ENCODE assay signal across 1 cellular context in the genomic region with DNA sequence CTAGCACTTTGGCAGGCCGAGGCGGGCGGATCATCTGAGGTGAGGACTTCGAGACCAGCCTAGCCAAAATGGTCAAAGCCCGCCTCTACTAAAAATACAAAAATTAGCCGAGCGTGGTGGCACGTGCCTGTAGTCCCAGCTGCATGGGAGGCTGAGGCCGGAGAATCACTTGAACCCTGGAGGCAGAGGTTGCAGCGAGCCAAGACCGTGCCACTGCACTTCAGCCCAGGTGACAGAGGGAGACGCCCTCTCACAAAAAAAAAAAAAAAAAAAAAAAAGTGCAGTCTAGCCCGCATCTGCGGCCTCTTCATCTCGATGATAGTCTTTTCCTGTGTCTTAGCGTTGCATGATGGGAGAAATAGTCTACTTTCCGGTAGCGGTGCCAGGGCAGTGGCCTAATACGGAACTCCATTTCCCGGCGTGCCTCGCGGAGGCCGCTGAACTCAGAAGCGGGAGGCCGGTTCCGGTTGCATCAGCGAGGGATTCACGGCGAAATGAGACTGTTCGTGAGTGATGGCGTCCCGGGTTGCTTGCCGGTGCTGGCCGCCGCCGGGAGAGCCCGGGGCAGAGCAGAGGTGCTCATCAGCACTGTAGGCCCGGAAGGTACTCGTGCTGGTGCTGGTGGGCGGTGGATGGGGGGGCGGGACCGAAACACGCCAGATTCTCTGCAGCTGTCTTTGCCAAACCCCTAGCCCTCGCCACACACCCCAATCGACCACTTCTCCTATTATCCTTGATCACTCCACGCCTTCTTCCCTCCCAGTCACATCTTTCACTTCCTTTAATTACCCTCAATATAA.
A peak's percentile ranks its signal among the peaks of the same experiment; 100 is the strongest.
TF ChIP-seq lines count a peak whose summit lies in the region.

Gene MARS1 (plus strand): TSS at position 472 of the 800 bp plus-strand sequence. CDS start 23 bp downstream, at position 495.

TF ChIP-seq in K562, 482 proteins besides CTCF, POLR2A, EP300 and RAD21 (continued from another document and continues in another):
- TF ChIP-seq JUND (IDR thresholded peaks at IDR 0.05; ENCODE audit: borderline replicate concordance, low read depth, low read length) (peak; percentile 72; the same call in 1 of the 2 replicates), JUND (tag; IDR thresholded peaks at IDR 0.05; ENCODE audit: borderline replicate concordance, low read depth, low read length) (no peak; the same call in 2 of the 3 replicates), MAX (CRISPR knock-in tag; IDR thresholded peaks at IDR 0.05) (peak; percentile 64), PYGO2 (tag; IDR thresholded peaks at IDR 0.05) (no peak), DIDO1 (tag; IDR thresholded peaks at IDR 0.05; ENCODE audit: low read depth) (peak; percentile 57; the same call in 1 of the 2 replicates), KLF6 (CRISPR knock-in tag; IDR thresholded peaks at IDR 0.05; ENCODE audit: borderline replicate concordance) (peak; percentile 70; the same call in 1 of the 2 replicates), ZNF239 (CRISPR knock-in tag; IDR thresholded peaks at IDR 0.05) (no peak), STAT5A (IDR thresholded peaks at IDR 0.05; ENCODE audit: borderline replicate concordance, low read length) (peak; percentile 9; the same call in 1 of the 2 replicates), ARNT (IDR thresholded peaks at IDR 0.05) (peak; percentile 24 to 55; a peak in 1 of 4 replicates), ZBTB9 (CRISPR knock-in tag; IDR thresholded peaks at IDR 0.05) (0 out of 2 replicates have a peak, but pooled peaks have one; percentile 16), ZNF146 (CRISPR knock-in tag; IDR thresholded peaks at IDR 0.05; ENCODE audit: unreplicated experiment) (no peak), ZNF143 (CRISPR knock-in tag; IDR thresholded peaks at IDR 0.05) (peak; percentile 93), BHLHE40 (IDR thresholded peaks at IDR 0.05; ENCODE audit: low read length) (peak; percentile 72), NFIC (IDR thresholded peaks at IDR 0.05) (no peak), ZNF3 (CRISPR knock-in tag; IDR thresholded peaks at IDR 0.05) (no peak), TCF7L2 (IDR thresholded peaks at IDR 0.05; ENCODE audit: low read depth, low read length) (no peak), POLR2AphosphoS2 (IDR thresholded peaks at IDR 0.05; ENCODE audit: low read length) (no peak), CSDE1 (IDR thresholded peaks at IDR 0.05) (no peak), HCFC1 (IDR thresholded peaks at IDR 0.05; ENCODE audit: low read depth, low read length) (peak; percentile 97), RFX7 (CRISPR knock-in tag; IDR thresholded peaks at IDR 0.05) (no peak), USF2 (CRISPR knock-in tag; IDR thresholded peaks at IDR 0.05) (no peak), CREBBP (IDR thresholded peaks at IDR 0.05; ENCODE audit: low read depth, low read length) (no peak), TRIM24 (IDR thresholded peaks at IDR 0.05) (no peak), ZC3H11A (IDR thresholded peaks at IDR 0.05; ENCODE audit: low read depth, low read length) (no peak), KLF13 (tag; IDR thresholded peaks at IDR 0.05; ENCODE audit: borderline replicate concordance, low read depth) (no peak), SMARCB1 (IDR thresholded peaks at IDR 0.05; ENCODE audit: insufficient read length, low read depth) (no peak), ZNF449 (CRISPR knock-in tag; IDR thresholded peaks at IDR 0.05) (no peak), ZNF23 (CRISPR knock-in tag; IDR thresholded peaks at IDR 0.05) (no peak), ZKSCAN1 (IDR thresholded peaks at IDR 0.05; ENCODE audit: low read depth, low read length) (no peak; the same call in 1 of the 2 replicates), E2F6 (IDR thresholded peaks at IDR 0.05; ENCODE audit: borderline replicate concordance in 1 of 2, extremely low read depth in 1 of 2, insufficient read depth in 1 of 2, insufficient read length in 1 of 2, low read depth in 1 of 2, low read length in 1 of 2, poor library complexity in 1 of 2, severe bottlenecking in 1 of 2) (peak in 1 of 2 experiments; percentile 11), RFX5 (IDR thresholded peaks at IDR 0.05; ENCODE audit: low read depth, low read length) (no peak), SMC3 (conservative IDR thresholded peaks at IDR 0.05; ENCODE audit: insufficient read depth, low read depth, low read length) (no peak), CHD4 (IDR thresholded peaks at IDR 0.05; ENCODE audit: insufficient read depth, insufficient replicate concordance, low read depth, low read length, poor library complexity, severe bottlenecking) (no peak), SAP30 (IDR thresholded peaks at IDR 0.05; ENCODE audit: borderline replicate concordance, insufficient read depth, low read depth, low read length, poor library complexity, severe bottlenecking) (peak; percentile 84), ATF1 (CRISPR knock-in tag; IDR thresholded peaks at IDR 0.05) (no peak), ATF1 (tag; IDR thresholded peaks at IDR 0.05) (peak; percentile 79), SMAD4 (CRISPR knock-in tag; conservative IDR thresholded peaks at IDR 0.05) (no peak; the same call in 1 of the 2 replicates), MEIS2 (IDR thresholded peaks at IDR 0.05; ENCODE audit: partially characterized antibody) (no peak), ZNF764 (CRISPR knock-in tag; IDR thresholded peaks at IDR 0.05; ENCODE audit: low read depth) (no peak), PHF21A (IDR thresholded peaks at IDR 0.05; ENCODE audit: borderline replicate concordance, low read depth) (no peak), RBM34 (IDR thresholded peaks at IDR 0.05; ENCODE audit: borderline replicate concordance, insufficient read depth, low read length) (no peak), TSHZ1 (CRISPR knock-in tag; IDR thresholded peaks at IDR 0.05) (no peak)
- TF ChIP-seq, protein P1, sequence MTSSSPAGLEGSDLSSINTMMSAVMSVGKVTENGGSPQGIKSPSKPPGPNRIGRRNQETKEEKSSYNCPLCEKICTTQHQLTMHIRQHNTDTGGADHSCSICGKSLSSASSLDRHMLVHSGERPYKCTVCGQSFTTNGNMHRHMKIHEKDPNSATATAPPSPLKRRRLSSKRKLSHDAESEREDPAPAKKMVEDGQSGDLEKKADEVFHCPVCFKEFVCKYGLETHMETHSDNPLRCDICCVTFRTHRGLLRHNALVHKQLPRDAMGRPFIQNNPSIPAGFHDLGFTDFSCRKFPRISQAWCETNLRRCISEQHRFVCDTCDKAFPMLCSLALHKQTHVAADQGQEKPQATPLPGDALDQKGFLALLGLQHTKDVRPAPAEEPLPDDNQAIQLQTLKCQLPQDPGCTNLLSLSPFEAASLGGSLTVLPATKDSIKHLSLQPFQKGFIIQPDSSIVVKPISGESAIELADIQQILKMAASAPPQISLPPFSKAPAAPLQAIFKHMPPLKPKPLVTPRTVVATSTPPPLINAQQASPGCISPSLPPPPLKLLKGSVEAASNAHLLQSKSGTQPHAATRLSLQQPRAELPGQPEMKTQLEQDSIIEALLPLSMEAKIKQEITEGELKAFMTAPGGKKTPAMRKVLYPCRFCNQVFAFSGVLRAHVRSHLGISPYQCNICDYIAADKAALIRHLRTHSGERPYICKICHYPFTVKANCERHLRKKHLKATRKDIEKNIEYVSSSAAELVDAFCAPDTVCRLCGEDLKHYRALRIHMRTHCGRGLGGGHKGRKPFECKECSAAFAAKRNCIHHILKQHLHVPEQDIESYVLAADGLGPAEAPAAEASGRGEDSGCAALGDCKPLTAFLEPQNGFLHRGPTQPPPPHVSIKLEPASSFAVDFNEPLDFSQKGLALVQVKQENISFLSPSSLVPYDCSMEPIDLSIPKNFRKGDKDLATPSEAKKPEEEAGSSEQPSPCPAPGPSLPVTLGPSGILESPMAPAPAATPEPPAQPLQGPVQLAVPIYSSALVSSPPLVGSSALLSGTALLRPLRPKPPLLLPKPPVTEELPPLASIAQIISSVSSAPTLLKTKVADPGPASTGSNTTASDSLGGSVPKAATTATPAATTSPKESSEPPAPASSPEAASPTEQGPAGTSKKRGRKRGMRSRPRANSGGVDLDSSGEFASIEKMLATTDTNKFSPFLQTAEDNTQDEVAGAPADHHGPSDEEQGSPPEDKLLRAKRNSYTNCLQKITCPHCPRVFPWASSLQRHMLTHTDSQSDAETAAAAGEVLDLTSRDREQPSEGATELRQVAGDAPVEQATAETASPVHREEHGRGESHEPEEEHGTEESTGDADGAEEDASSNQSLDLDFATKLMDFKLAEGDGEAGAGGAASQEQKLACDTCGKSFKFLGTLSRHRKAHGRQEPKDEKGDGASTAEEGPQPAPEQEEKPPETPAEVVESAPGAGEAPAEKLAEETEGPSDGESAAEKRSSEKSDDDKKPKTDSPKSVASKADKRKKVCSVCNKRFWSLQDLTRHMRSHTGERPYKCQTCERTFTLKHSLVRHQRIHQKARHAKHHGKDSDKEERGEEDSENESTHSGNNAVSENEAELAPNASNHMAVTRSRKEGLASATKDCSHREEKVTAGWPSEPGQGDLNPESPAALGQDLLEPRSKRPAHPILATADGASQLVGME (CRISPR knock-in tag; IDR thresholded peaks at IDR 0.05) = no peak
- TF ChIP-seq, protein P2, sequence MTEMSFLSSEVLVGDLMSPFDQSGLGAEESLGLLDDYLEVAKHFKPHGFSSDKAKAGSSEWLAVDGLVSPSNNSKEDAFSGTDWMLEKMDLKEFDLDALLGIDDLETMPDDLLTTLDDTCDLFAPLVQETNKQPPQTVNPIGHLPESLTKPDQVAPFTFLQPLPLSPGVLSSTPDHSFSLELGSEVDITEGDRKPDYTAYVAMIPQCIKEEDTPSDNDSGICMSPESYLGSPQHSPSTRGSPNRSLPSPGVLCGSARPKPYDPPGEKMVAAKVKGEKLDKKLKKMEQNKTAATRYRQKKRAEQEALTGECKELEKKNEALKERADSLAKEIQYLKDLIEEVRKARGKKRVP (CRISPR knock-in tag; IDR thresholded peaks at IDR 0.05) = peak; percentile 100
- TF ChIP-seq, protein P3, sequence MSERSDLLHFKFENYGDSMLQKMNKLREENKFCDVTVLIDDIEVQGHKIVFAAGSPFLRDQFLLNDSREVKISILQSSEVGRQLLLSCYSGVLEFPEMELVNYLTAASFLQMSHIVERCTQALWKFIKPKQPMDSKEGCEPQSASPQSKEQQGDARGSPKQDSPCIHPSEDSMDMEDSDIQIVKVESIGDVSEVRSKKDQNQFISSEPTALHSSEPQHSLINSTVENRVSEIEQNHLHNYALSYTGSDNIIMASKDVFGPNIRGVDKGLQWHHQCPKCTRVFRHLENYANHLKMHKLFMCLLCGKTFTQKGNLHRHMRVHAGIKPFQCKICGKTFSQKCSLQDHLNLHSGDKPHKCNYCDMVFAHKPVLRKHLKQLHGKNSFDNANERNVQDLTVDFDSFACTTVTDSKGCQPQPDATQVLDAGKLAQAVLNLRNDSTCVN (CRISPR knock-in tag; IDR thresholded peaks at IDR 0.05) = no peak
